Comparison of ENCODE assay signal across 38 cellular contexts in genomic region chr9:106443520-106443919, GRCh38.
"Had no signal": no experiment of that assay in that cellular context is flagged by ENCODE, and none has a peak within 500 bp of the region (broad histone marks: within the 10 kb centered on the region; RNA-seq: fewer than 3 reads in every experiment).

No MANE protein-coding gene starts in this region.

- H3K4me3 Mint-ChIP-seq: activated naive CD4-positive, alpha-beta T cell treated with anti-CD3 and anti-CD28 coated beads for 36 hours; activated naive CD4-positive, alpha-beta T cell treated with anti-CD3 and anti-CD28 coated beads, Interleukin-2, amount 10 ng/mL, durations not matched to agents 7 days and 5 days; activated naive CD4-positive, alpha-beta T cell treated with anti-CD3 and anti-CD28 coated beads, Interleukin-2, amount 50 U/mL, for 24 hours; activated naive CD8-positive, alpha-beta T cell; activated naive CD8-positive, alpha-beta T cell treated with anti-CD3 and anti-CD28 coated beads for 36 hours; activated naive CD8-positive, alpha-beta T cell treated with anti-CD3 and anti-CD28 coated beads, Interleukin-2, amount 10 ng/mL, durations not matched to agents 7 days and 5 days; activated naive CD8-positive, alpha-beta T cell treated with anti-CD3 and anti-CD28 coated beads, Interleukin-2, amount 50 U/mL, for 24 hours; activated T-cell treated with anti-CD3 and anti-CD28 coated beads, Interleukin-2, amount 50 U/mL, for 24 hours; activated T-cell treated with anti-CD3 and anti-CD28 coated beads, Interleukin-2, amount 50 U/mL, for 4 hours; activated T-cell treated with anti-CD3 and anti-CD28 coated beads, Interleukin-2, amount 50 U/mL, for 72 hours; activated T-helper 1 cell treated with anti-CD3 and anti-CD28 coated beads, Interleukin-12 subunit alpha, Interleukin-12 subunit beta, Interleukin-2, Interleukin-4 antibody, amounts not matched to agents 30 ng/mL and 10 ng/mL and 1 ng/mL, durations not matched to agents 14 hours and 24 hours and 36 hours; activated T-helper 17 cell treated with anti-CD3 and anti-CD28 coated beads, Interleukin-2, amount 50 U/mL, for 72 hours; brain; central memory CD8-positive, alpha-beta T cell had no signal

- H3K4me1 Mint-ChIP-seq: activated naive CD4-positive, alpha-beta T cell treated with anti-CD3 and anti-CD28 coated beads, Interleukin-2, amount 10 ng/mL, durations not matched to agents 7 days and 5 days; activated naive CD4-positive, alpha-beta T cell treated with anti-CD3 and anti-CD28 coated beads, Interleukin-2, amount 50 U/mL, for 24 hours; activated naive CD8-positive, alpha-beta T cell treated with anti-CD3 and anti-CD28 coated beads for 36 hours; activated naive CD8-positive, alpha-beta T cell treated with anti-CD3 and anti-CD28 coated beads, Interleukin-2, amount 10 ng/mL, durations not matched to agents 7 days and 5 days; activated naive CD8-positive, alpha-beta T cell treated with anti-CD3 and anti-CD28 coated beads, Interleukin-2, amount 50 U/mL, for 24 hours; activated T-helper 17 cell treated with anti-CD3 and anti-CD28 coated beads, Interleukin-2, amount 50 U/mL, for 72 hours; central memory CD8-positive, alpha-beta T cell had no signal

- H3K4me1 ChIP-seq: adrenal gland, ascending aorta, body of pancreas, breast epithelium had no signal

- H3K27ac Mint-ChIP-seq: activated naive CD4-positive, alpha-beta T cell treated with anti-CD3 and anti-CD28 coated beads for 36 hours; activated naive CD4-positive, alpha-beta T cell treated with anti-CD3 and anti-CD28 coated beads, Interleukin-2, amount 10 ng/mL, durations not matched to agents 7 days and 5 days; activated naive CD4-positive, alpha-beta T cell treated with anti-CD3 and anti-CD28 coated beads, Interleukin-2, amount 50 U/mL, for 24 hours; activated naive CD4-positive, alpha-beta T cell treated with anti-CD3 and anti-CD28 coated beads, Interleukin-2, amount 50 U/mL, for 72 hours; activated naive CD8-positive, alpha-beta T cell; activated naive CD8-positive, alpha-beta T cell treated with anti-CD3 and anti-CD28 coated beads for 36 hours; activated naive CD8-positive, alpha-beta T cell treated with anti-CD3 and anti-CD28 coated beads, Interleukin-2, amount 10 ng/mL, durations not matched to agents 7 days and 5 days; activated naive CD8-positive, alpha-beta T cell treated with anti-CD3 and anti-CD28 coated beads, Interleukin-2, amount 50 U/mL, for 24 hours; activated T-cell treated with anti-CD3 and anti-CD28 coated beads, Interleukin-2, amount 50 U/mL, for 24 hours; activated T-cell treated with anti-CD3 and anti-CD28 coated beads, Interleukin-2, amount 50 U/mL, for 72 hours; activated T-helper 1 cell treated with anti-CD3 and anti-CD28 coated beads, Interleukin-12 subunit alpha, Interleukin-12 subunit beta, Interleukin-2, Interleukin-4 antibody, amounts not matched to agents 30 ng/mL and 10 ng/mL and 1 ng/mL, durations not matched to agents 14 hours and 24 hours and 36 hours; activated T-helper 17 cell treated with anti-CD3 and anti-CD28 coated beads, Interleukin-2, amount 50 U/mL, for 72 hours; activated T-helper 2 cell treated with anti-CD3 and anti-CD28 coated beads, Interferon-gamma antibody, Interleukin-2, Interleukin-4, amounts not matched to agents 10 μg/mL and 5 μg/mL and 100 μg/mL, durations not matched to agents 14 hours and 24 hours and 36 hours; brain had no signal

- H3K27ac ChIP-seq: adrenal gland, ascending aorta, body of pancreas, brain microvascular endothelial cell, breast epithelium, cardiac muscle cell had no signal

- FAIRE-seq: astrocyte had no signal

- ATAC-seq: activated naive CD4-positive, alpha-beta T cell treated with anti-CD3 and anti-CD28 coated beads, Interleukin-2, amount 50 U/mL, for 72 hours; activated naive CD8-positive, alpha-beta T cell treated with anti-CD3 and anti-CD28 coated beads, Interleukin-2, amount 50 U/mL, for 24 hours; activated T-cell treated with anti-CD3 and anti-CD28 coated beads, Interleukin-2, amount 50 U/mL, for 4 hours; activated T-cell treated with anti-CD3 and anti-CD28 coated beads, Interleukin-2, amount 50 U/mL, for 72 hours; activated T-helper 17 cell treated with anti-CD3 and anti-CD28 coated beads, Interleukin-2, amount 50 U/mL, for 72 hours; body of pancreas had no signal

- H3K4me3 ChIP-seq: adrenal gland, ascending aorta, body of pancreas, breast epithelium, cardiac muscle cell had no signal

- H3K27me3 Mint-ChIP-seq: activated naive CD4-positive, alpha-beta T cell treated with anti-CD3 and anti-CD28 coated beads, Interleukin-2, amount 10 ng/mL, durations not matched to agents 7 days and 5 days; activated naive CD4-positive, alpha-beta T cell treated with anti-CD3 and anti-CD28 coated beads, Interleukin-2, amount 50 U/mL, for 24 hours; activated naive CD8-positive, alpha-beta T cell; activated naive CD8-positive, alpha-beta T cell treated with anti-CD3 and anti-CD28 coated beads for 36 hours; activated naive CD8-positive, alpha-beta T cell treated with anti-CD3 and anti-CD28 coated beads, Interleukin-2, amount 10 ng/mL, durations not matched to agents 7 days and 5 days; activated naive CD8-positive, alpha-beta T cell treated with anti-CD3 and anti-CD28 coated beads, Interleukin-2, amount 50 U/mL, for 24 hours; activated T-cell treated with anti-CD3 and anti-CD28 coated beads, Interleukin-2, amount 50 U/mL, for 24 hours; activated T-helper 17 cell treated with anti-CD3 and anti-CD28 coated beads, Interleukin-2, amount 50 U/mL, for 72 hours; brain; central memory CD8-positive, alpha-beta T cell had no signal

- H3K27me3 ChIP-seq: adrenal gland, ascending aorta, body of pancreas, brain microvascular endothelial cell, breast epithelium, cardiac muscle cell had no signal

- H3K9me3 ChIP-seq: adrenal gland, ascending aorta, body of pancreas, breast epithelium had no signal

- H3K36me3 ChIP-seq: adrenal gland, ascending aorta, brain microvascular endothelial cell, breast epithelium, cardiac muscle cell had no signal

- H3K36me3 Mint-ChIP-seq: activated naive CD4-positive, alpha-beta T cell treated with anti-CD3 and anti-CD28 coated beads, Interleukin-2, amount 10 ng/mL, durations not matched to agents 7 days and 5 days; activated naive CD4-positive, alpha-beta T cell treated with anti-CD3 and anti-CD28 coated beads, Interleukin-2, amount 50 U/mL, for 24 hours; activated naive CD8-positive, alpha-beta T cell; activated naive CD8-positive, alpha-beta T cell treated with anti-CD3 and anti-CD28 coated beads for 36 hours; activated naive CD8-positive, alpha-beta T cell treated with anti-CD3 and anti-CD28 coated beads, Interleukin-2, amount 10 ng/mL, durations not matched to agents 7 days and 5 days; brain had no signal

- DNase-seq: activated effector memory CD4-positive, alpha-beta T cell treated with anti-CD3 and anti-CD28 coated beads, Interleukin-2, amount 50 U/mL, for 16 hours; activated effector memory CD4-positive, alpha-beta T cell treated with Interleukin-2 at 50 U/mL for 16 hours; activated gamma-delta T cell; activated gamma-delta T cell treated with Interleukin-2 at 50 U/mL for 16 hours; activated naive CD4-positive, alpha-beta T cell; activated naive CD4-positive, alpha-beta T cell treated with anti-CD3 and anti-CD28 coated beads for 36 hours; activated naive CD4-positive, alpha-beta T cell treated with anti-CD3 and anti-CD28 coated beads, Interleukin-2, amount 10 ng/mL, durations not matched to agents 7 days and 5 days; activated naive CD4-positive, alpha-beta T cell treated with anti-CD3 and anti-CD28 coated beads, Interleukin-2, amount 50 U/mL, for 16 hours; activated naive CD4-positive, alpha-beta T cell treated with Interleukin-2 at 50 U/mL for 16 hours; activated naive CD8-positive, alpha-beta T cell treated with anti-CD3 and anti-CD28 coated beads for 36 hours; activated naive CD8-positive, alpha-beta T cell treated with anti-CD3 and anti-CD28 coated beads, Interleukin-2, amount 10 ng/mL, durations not matched to agents 7 days and 5 days; activated naive CD8-positive, alpha-beta T cell treated with anti-CD3 and anti-CD28 coated beads, Interleukin-2, amount 50 U/mL, for 24 hours; activated T-cell treated with anti-CD3 and anti-CD28 coated beads, Interleukin-2, amount 50 U/mL, for 24 hours; activated T-cell treated with anti-CD3 and anti-CD28 coated beads, Interleukin-2, amount 50 U/mL, for 4 hours; activated T-cell treated with anti-CD3 and anti-CD28 coated beads, Interleukin-2, amount 50 U/mL, for 48 hours; activated T-cell treated with anti-CD3 and anti-CD28 coated beads, Interleukin-2, amount 50 U/mL, for 72 hours; adrenal gland; amniotic stem cell; amygdala; anterior cingulate cortex; aorta; body of pancreas; brain microvascular endothelial cell; caudate nucleus; central memory CD4-positive, alpha-beta T cell; cerebellar nuclear complex had no signal
